Comparison of ENCODE assay signal across 8 cellular contexts in the genomic region with DNA sequence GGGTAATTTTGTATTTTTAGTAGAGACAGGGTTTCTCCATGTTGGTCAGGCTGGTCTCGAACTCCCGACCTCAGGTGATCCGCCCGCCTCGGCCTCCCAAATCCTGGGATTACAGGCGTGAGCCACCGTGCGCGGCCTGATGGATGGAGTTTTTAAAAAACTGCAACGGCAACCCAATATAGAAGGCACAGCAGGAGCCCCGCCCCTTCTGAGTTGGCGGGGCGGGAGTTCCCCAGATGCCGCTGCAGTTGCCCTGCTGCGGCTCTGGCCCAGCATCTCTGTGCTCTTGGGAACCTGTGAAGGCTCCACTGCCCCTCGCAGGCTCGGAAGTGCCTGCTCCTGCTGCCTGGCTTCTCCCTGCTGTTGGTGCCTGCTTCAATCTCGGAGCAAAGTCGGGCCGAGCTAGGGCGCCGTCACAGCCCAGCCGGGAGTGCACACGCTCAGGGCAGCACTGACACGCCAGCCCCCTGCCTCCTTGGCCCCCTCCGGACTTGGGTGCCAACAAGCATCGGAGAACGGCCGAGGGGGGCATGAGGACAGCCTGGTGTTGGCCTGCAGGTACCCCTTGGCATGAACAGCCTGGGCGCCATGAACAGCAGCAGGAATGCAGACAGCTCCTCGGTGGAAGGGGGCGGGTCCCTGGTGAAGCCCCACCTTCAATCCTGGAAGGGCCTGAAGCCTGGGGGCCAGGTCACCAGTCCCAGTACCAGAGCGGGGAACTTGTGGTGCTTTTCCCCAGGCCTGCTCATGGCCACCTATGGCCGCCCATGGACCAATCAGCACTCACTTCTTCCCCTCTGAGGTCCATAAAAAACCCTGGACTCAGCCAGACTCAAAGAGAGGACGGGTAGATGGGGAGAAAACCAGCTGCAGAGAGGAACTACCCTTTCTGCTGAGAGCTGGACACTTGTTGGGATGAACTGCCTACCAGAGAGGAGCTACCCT. TPM values are rescaled to one million over a fixed set of nuclear protein-coding genes. Genes with fewer than 3 reads are reported as not detected.
A peak's percentile ranks its signal among the peaks of the same experiment; 100 is the strongest.
DNase-seq lines count a peak whose midpoint lies in the region; ATAC-seq, FAIRE-seq and TF ChIP-seq lines count a peak whose summit lies in the region.

No MANE protein-coding gene starts in this region.

- H3K9me3 Mint-ChIP-seq in CD4-positive, alpha-beta memory T cell = peaks cover 0 to 2% (median 0%) of the 10 kb centered on the region in 8 donors

- peak overlapping the region; percentile 61 for H4K91ac ChIP-seq in H1 (replicated peaks; ENCODE audit: insufficient read length, low read length)

- no peaks in the 10 kb centered on the region for H3K9me3 ChIP-seq in CD4-positive, alpha-beta memory T cell (ENCODE audit: control insufficient read depth in 1 of 2, low read length in 2 of 2)
- H3K9me3 ChIP-seq in H1 (ENCODE audit: insufficient read depth in 2 of 2, low read depth in 1 of 2, low read length in 1 of 2) (no peaks in the 10 kb centered on the region), mononuclear cell (ENCODE audit: low read depth, low read length) (no peaks in the 10 kb centered on the region)

- H4K20me1 ChIP-seq in H1 (replicated peaks in 1 of 2; ENCODE audit: control insufficient read depth in 1 of 2, insufficient read depth in 2 of 2, low read length in 2 of 2) = no peaks in the 10 kb centered on the region

- no peak overlapping the region for H3K27ac ChIP-seq in CD4-positive, alpha-beta memory T cell (ENCODE audit: low read depth, low read length)
- peak overlapping the region; percentile 40; the same call in 1 of the 2 replicates for H3K27ac ChIP-seq in H1 (ENCODE audit: low read depth, low read length)

- H3K23me2 ChIP-seq in H1 (ENCODE audit: low read depth, low read length) = peaks cover 11% of the 10 kb centered on the region

- peak overlapping the region; percentile 6 to 52 (median 48); a peak in 5 of 7 replicates for H3K9ac ChIP-seq in H1 (replicated peaks in 1 of 4; ENCODE audit: extremely low read depth in 1 of 4, low read depth in 3 of 4, low read length in 3 of 4)

- H3K4ac ChIP-seq in H1 (replicated peaks; ENCODE audit: insufficient read length, low read depth, low read length) = no peak overlapping the region

- H3K27me3 ChIP-seq in CD4-positive, alpha-beta memory T cell (ENCODE audit: insufficient read depth, low read length) = no peaks in the 10 kb centered on the region
- H3K27me3 ChIP-seq in H1 (replicated peaks in 1 of 4; ENCODE audit: control insufficient read depth in 3 of 4, extremely low read depth in 1 of 4, insufficient read depth in 3 of 4, low read length in 3 of 4) (peaks cover 0 to 10% (median 8%) of the 10 kb centered on the region in 4 experiments; a peak in 5 of 7 replicates), mononuclear cell (ENCODE audit: insufficient read depth, low read length) (no peaks in the 10 kb centered on the region)

- H2AK5ac ChIP-seq in H1 (ENCODE audit: low read depth, low read length) = peak overlapping the region; percentile 65; the same call in 1 of the 2 replicates

- WGBS in H1 (ENCODE audit: extremely low coverage in 1 of 2, insufficient coverage in 1 of 2, insufficient read length in 1 of 2, insufficient replicate concordance in 2 of 2, low coverage in 1 of 2, low lambda C conversion rate in 2 of 2, missing lambda C conversion rate in 1 of 2), 2 experiments = 2% methylated on average over 26 of the region's 35 CpGs; no CpG with 5 or more reads in 1 of the 2 experiments

- ATAC-seq in stimulated activated naive CD8-positive, alpha-beta T cell treated with anti-CD3 and anti-CD28 coated beads, Interleukin-15, Interleukin-2, amounts not matched to agents 100 U/mL and 50 U/mL, for 24 hours = peak; percentile 44

- H3K4me3 Mint-ChIP-seq in CD4-positive, alpha-beta memory T cell = peak overlapping the region; percentile 35 to 71 (median 58)

- H2AFZ ChIP-seq in H1 (ENCODE audit: low read length) = peak overlapping the region; percentile 38

- peak in 1 of 2 experiments; percentile 75; a peak in 2 of 3 replicates for TF ChIP-seq POLR2A in H1 (IDR thresholded peaks at IDR 0.05; ENCODE audit: control extremely low read depth in 1 of 2, low read depth in 2 of 2, low read length in 2 of 2)

- intact Hi-C loops in CD4-positive, alpha-beta memory T cell (cut with micrococcal nuclease) = no loop called here

- DNase-seq in CD4-positive, alpha-beta memory T cell = peak; percentile 27 to 59 (median 33)
- DNase-seq in HuH-7 (ENCODE audit: low spot score) (peak; percentile 66), H1 (ENCODE audit: low read depth in 1 of 2, low spot score in 2 of 2) (peak; percentile 87 to 93), NCI-H510A treated with DMSO at 0.1 percent for 48 hours (lab: John Stamatoyannopoulos, UW) (no peak), superior temporal gyrus (ENCODE audit: extremely low spot score) (no peak)
- peak; percentile 39 to 44 for DNase-seq in activated CD4-positive, alpha-beta T cell treated with anti-CD3 and anti-CD28 coated beads, Interleukin-2, amount 50 U/mL, for 24 hours (ENCODE audit: low read depth in 1 of 2, low spot score in 1 of 2)
- DNase-seq in stimulated activated naive CD8-positive, alpha-beta T cell treated with anti-CD3 and anti-CD28 coated beads, Interleukin-15, Interleukin-2, amounts not matched to agents 100 U/mL and 50 U/mL, for 24 hours = peak; percentile 69

- CTCF ChIA-PET in CD4-positive, alpha-beta memory T cell (lab: Charles Lee; ENCODE audit: partially characterized antibody) = interaction anchor here (1.1 to 1.3 kb wide), 2 partner anchors 11 to 14 kb away, joined by 4 to 5 read pairs; no protein-coding TSS in a partner anchor
- CTCF ChIA-PET in H1 (lab: Charles Lee; ENCODE audit: partially characterized antibody) = interaction anchor here (1.0 to 1.8 kb wide), 5 partner anchors 11 to 196 kb away, joined by 3 to 5 read pairs (median 3); no protein-coding TSS in a partner anchor

- H3K36me3 Mint-ChIP-seq in CD4-positive, alpha-beta memory T cell = no peaks in the 10 kb centered on the region

- no peak overlapping the region for H3K23ac ChIP-seq in H1 (ENCODE audit: insufficient read length)

- H3K36me3 ChIP-seq in CD4-positive, alpha-beta memory T cell (ENCODE audit: insufficient read depth, low read length) = no peaks in the 10 kb centered on the region
- no peaks in the 10 kb centered on the region for H3K36me3 ChIP-seq in H1 (ENCODE audit: control insufficient read depth in 2 of 4, insufficient read depth in 4 of 4, low read length in 3 of 4)

- H3K4me1 Mint-ChIP-seq in CD4-positive, alpha-beta memory T cell = peaks cover 24 to 40% (median 33%) of the 10 kb centered on the region in 4 donors

- H2BK5ac ChIP-seq in H1 (ENCODE audit: low read depth, low read length) = peak overlapping the region; percentile 92

- FAIRE-seq in H1 (lab: Jason Lieb, UNC) = peak; percentile 95

- H3K4me2 ChIP-seq in H1 (ENCODE audit: insufficient read depth in 1 of 2, low read depth in 2 of 2, low read length in 2 of 2) = peak overlapping the region; percentile 58 to 90

- peak overlapping the region in 3 of 7 donors; percentile 9 to 43 (median 17) for H3K27ac Mint-ChIP-seq in CD4-positive, alpha-beta memory T cell

- H2BK20ac ChIP-seq in H1 (ENCODE audit: low read length) = no peak overlapping the region

- peaks cover 40% of the 10 kb centered on the region for H3K4me1 ChIP-seq in CD4-positive, alpha-beta memory T cell (ENCODE audit: insufficient read depth, low read length)
- H3K4me1 ChIP-seq in H1 (replicated peaks in 1 of 4; ENCODE audit: control insufficient read depth in 3 of 4, insufficient read depth in 4 of 4, low read length in 3 of 4) (peaks cover 0 to 6% (median under 1%) of the 10 kb centered on the region in 4 experiments; a peak in 4 of 7 replicates), mononuclear cell (ENCODE audit: insufficient read depth, low read length) (peaks cover 42% of the 10 kb centered on the region)

- POLR2A ChIA-PET in CD4-positive, alpha-beta memory T cell (lab: Charles Lee; ENCODE audit: partially characterized antibody) = interaction anchor here (1.3 to 1.6 kb wide), 2 partner anchors 20 kb away, joined by 3 to 5 read pairs; a partner anchor contains a TSS
- POLR2A ChIA-PET in H1 (lab: Charles Lee; ENCODE audit: partially characterized antibody) = interaction anchor here (0.8 to 3.1 kb wide), 9 partner anchors 10 to 196 kb away, joined by 3 to 33 read pairs (median 5); a partner anchor contains a TSS

- peak overlapping the region; percentile 12; the same call in 1 of the 2 replicates for H2BK15ac ChIP-seq in H1 (ENCODE audit: low read length)

- no peaks in the 10 kb centered on the region for H3K79me1 ChIP-seq in H1 (ENCODE audit: low read depth, low read length)

- peak overlapping the region; percentile 62; the same call in 1 of the 2 replicates for H4K8ac ChIP-seq in H1 (ENCODE audit: extremely low read depth, insufficient read depth, low read length)

- TF ChIP-seq RAD21 in H1 (IDR thresholded peaks at IDR 0.05 in 1 of 2, conservative IDR thresholded peaks at IDR 0.05 in 1 of 2; ENCODE audit: low read depth in 2 of 2, low read length in 2 of 2) = no peak

- no peak overlapping the region for H2BK12ac ChIP-seq in H1 (ENCODE audit: low read depth, low read length)

- peak overlapping the region; percentile 90 for H2BK120ac ChIP-seq in H1 (replicated peaks; ENCODE audit: low read depth, low read length)

- TF ChIP-seq CTCF in H1 (IDR thresholded peaks at IDR 0.05; ENCODE audit: control extremely low read depth in 1 of 3, insufficient read depth in 1 of 3, low read depth in 1 of 3, low read length in 3 of 3) = no peak

- peak overlapping the region; percentile 61 for H3K56ac ChIP-seq in H1 (replicated peaks; ENCODE audit: insufficient read length, low read depth, low read length)

- peak overlapping the region; percentile 23 to 38 for H3K4me3 ChIP-seq in CD4-positive, alpha-beta memory T cell (ENCODE audit: low read length in 2 of 2)
- H3K4me3 ChIP-seq in H1 (ENCODE audit: extremely low read depth in 1 of 4, insufficient read depth in 2 of 4, low read depth in 3 of 4, low read length in 4 of 4) (peak overlapping the region; percentile 57 to 84 (median 70)), mononuclear cell (ENCODE audit: low read length) (peak overlapping the region; percentile 20)

- H4K5ac ChIP-seq in H1 (ENCODE audit: insufficient read length, low read depth, low read length) = peak overlapping the region; percentile 51

- H3K14ac ChIP-seq in H1 (ENCODE audit: insufficient read length) = no peak overlapping the region

- no peak for TF ChIP-seq EP300 in H1 (IDR thresholded peaks at IDR 0.05; ENCODE audit: borderline replicate concordance in 1 of 2, low read depth in 2 of 2, low read length in 2 of 2)

- H3K18ac ChIP-seq in H1 (ENCODE audit: extremely low read depth, low read length) = peak overlapping the region; percentile 89

- H3K27me3 Mint-ChIP-seq in CD4-positive, alpha-beta memory T cell = peaks cover 1 to 2% of the 10 kb centered on the region in 2 donors

- H3K79me2 ChIP-seq in H1 (ENCODE audit: control insufficient read depth in 1 of 2, insufficient read depth in 2 of 2, low read length in 2 of 2) = no peaks in the 10 kb centered on the region

RNA-seq across cellular contexts. Expression of a gene that starts 2.3 kb away (rescaled TPM):
- total RNA-seq in CD4-positive, alpha-beta memory T cell = 1 to 10 TPM; 1.4 to 2.7 TPM
- 1 to 10 TPM in 1 of 2 donors, under 1 TPM in 1; 0.37 to 2.9 TPM for polyA plus RNA-seq in CD4-positive, alpha-beta memory T cell
- 7.6 and 8.7 TPM in 2 replicates for total RNA-seq in H1 (2021; fragmentation: NEBNext Ultra II Directional; extraction: Animal tissue kit (Norgen Biotek cat#: 25700))
- polyA plus RNA-seq in H1 (2011; rRNA removed) = 16.2 and 18.2 TPM in 2 replicates
- 12.7 TPM for polyA plus RNA-seq in H1 (2011; cell fraction: cytosol; rRNA removed)
- 22.8 TPM for polyA plus RNA-seq in H1 (2011; cell fraction: nucleus; rRNA removed)
- 5.9 to 11.0 TPM (median 9.7 TPM) in 4 replicates for polyA plus RNA-seq in H1 (2012, experiment 1 of 2)
- polyA plus RNA-seq in H1 (2012, experiment 2 of 2) = 9.6 TPM
- 6.6 TPM for polyA plus RNA-seq in H1 (2013, experiment 1 of 2)
- polyA plus RNA-seq in H1 (2013, experiment 2 of 2) = 5.7 TPM
- polyA minus RNA-seq in H1 (2011; rRNA and poly(A)+ RNA removed) = 2.7 and 3.3 TPM in 2 replicates
- 5.1 TPM for polyA minus RNA-seq in H1 (2011; cell fraction: cytosol; rRNA and poly(A)+ RNA removed)
- 8.6 TPM for polyA minus RNA-seq in H1 (2011; cell fraction: nucleus; rRNA and poly(A)+ RNA removed)
- 5.5 TPM for total RNA-seq in mononuclear cell

RNA-seq across cellular contexts. Expression of a gene that starts 19.9 kb away (rescaled TPM):
- 10 to 100 TPM; 45.4 to 60.5 TPM for total RNA-seq in CD4-positive, alpha-beta memory T cell
- polyA plus RNA-seq in CD4-positive, alpha-beta memory T cell = 100 to 1,000 TPM; 103 TPM
- 110 and 112 TPM in 2 replicates for total RNA-seq in H1 (2021; fragmentation: NEBNext Ultra II Directional; extraction: Animal tissue kit (Norgen Biotek cat#: 25700))
- 59.8 and 82.9 TPM in 2 replicates for polyA plus RNA-seq in H1 (2011; rRNA removed)
- 76.9 TPM for polyA plus RNA-seq in H1 (2011; cell fraction: cytosol; rRNA removed)
- 45.6 TPM for polyA plus RNA-seq in H1 (2011; cell fraction: nucleus; rRNA removed)
- polyA plus RNA-seq in H1 (2012, experiment 1 of 2) = 93.9 to 128 TPM (median 97.4 TPM) in 4 replicates
- polyA plus RNA-seq in H1 (2012, experiment 2 of 2) = 16.8 TPM
- 127 TPM for polyA plus RNA-seq in H1 (2013, experiment 1 of 2)
- polyA plus RNA-seq in H1 (2013, experiment 2 of 2) = 136 TPM
- 97.7 and 150 TPM in 2 replicates for polyA minus RNA-seq in H1 (2011; rRNA and poly(A)+ RNA removed)
- 47.0 TPM for polyA minus RNA-seq in H1 (2011; cell fraction: cytosol; rRNA and poly(A)+ RNA removed)
- 62.8 TPM for polyA minus RNA-seq in H1 (2011; cell fraction: nucleus; rRNA and poly(A)+ RNA removed)
- 99.7 TPM for total RNA-seq in mononuclear cell

Comparison
In these comparisons a context has a peak if more than half of its experiments do, and no peak if none do; other contexts are left out.
1. DNase-seq: peak in CD4-positive, alpha-beta memory T cell (5 of 5), HuH-7 (single experiment), activated CD4-positive, alpha-beta T cell treated with anti-CD3 and anti-CD28 coated beads, Interleukin-2, amount 50 U/mL, for 24 hours (2 of 2), H1 (2 of 2) and stimulated activated naive CD8-positive, alpha-beta T cell treated with anti-CD3 and anti-CD28 coated beads, Interleukin-15, Interleukin-2, amounts not matched to agents 100 U/mL and 50 U/mL, for 24 hours (single experiment); none in NCI-H510A treated with DMSO at 0.1 percent for 48 hours (single experiment) and superior temporal gyrus (single experiment).
2. H3K4me3 ChIP-seq: peak in every context shown above with its lines; median percentile 70 in H1; 30 in CD4-positive, alpha-beta memory T cell; 20 in mononuclear cell.